Comparison of ENCODE assay signal across 1 cellular context in the genomic region with DNA sequence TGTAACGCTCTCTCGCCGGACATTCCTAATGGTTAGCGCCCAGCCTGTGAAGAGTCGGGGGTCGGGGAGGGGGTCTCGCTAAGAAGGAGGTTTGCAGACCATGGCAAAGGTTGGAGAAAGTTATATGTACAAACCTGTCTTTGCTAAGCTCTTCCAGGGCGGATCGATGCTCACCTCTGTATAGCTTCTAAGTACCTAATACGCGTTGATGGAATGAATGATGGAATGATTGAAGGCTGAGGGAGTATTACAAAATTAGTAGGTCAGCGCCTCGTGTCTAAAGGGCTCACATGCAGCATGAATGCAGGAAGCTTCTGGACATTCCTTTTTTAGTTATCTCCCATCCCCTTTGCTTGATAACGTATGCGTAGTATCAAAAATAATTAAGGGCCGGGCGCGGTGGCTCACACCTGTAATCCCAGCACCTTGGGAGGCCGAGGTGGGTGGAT.
TF ChIP-seq lines count a peak whose summit lies in the region.

No MANE protein-coding gene starts in this region.

TF ChIP-seq in endothelial cell of umbilical vein, 7 proteins besides CTCF, POLR2A, EP300 and RAD21:
- no peak for TF ChIP-seq GATA2 (IDR thresholded peaks at IDR 0.05; ENCODE audit: insufficient read depth, insufficient read length, low read depth, low read length)
- no peak for TF ChIP-seq POLR2AphosphoS5 (IDR thresholded peaks at IDR 0.05; ENCODE audit: insufficient read depth, low read depth, low read length)
- no peak for TF ChIP-seq MYC (IDR thresholded peaks at IDR 0.05; ENCODE audit: low read depth, low read length)
- TF ChIP-seq JUN (IDR thresholded peaks at IDR 0.05; ENCODE audit: borderline replicate concordance, insufficient read depth, insufficient read length, low read depth): no peak
- TF ChIP-seq FOS (IDR thresholded peaks at IDR 0.05; ENCODE audit: borderline replicate concordance, insufficient read depth, low read length): no peak
- TF ChIP-seq, protein P1, sequence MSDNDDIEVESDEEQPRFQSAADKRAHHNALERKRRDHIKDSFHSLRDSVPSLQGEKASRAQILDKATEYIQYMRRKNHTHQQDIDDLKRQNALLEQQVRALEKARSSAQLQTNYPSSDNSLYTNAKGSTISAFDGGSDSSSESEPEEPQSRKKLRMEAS (IDR thresholded peaks at IDR 0.05; ENCODE audit: insufficient read depth, insufficient read length): no peak
- TF ChIP-seq EZH2 (IDR thresholded peaks at IDR 0.05; ENCODE audit: borderline replicate concordance, low read depth, low read length, severe bottlenecking): no peak
